ENCODE assay signal across 8 cellular contexts in the genomic region with DNA sequence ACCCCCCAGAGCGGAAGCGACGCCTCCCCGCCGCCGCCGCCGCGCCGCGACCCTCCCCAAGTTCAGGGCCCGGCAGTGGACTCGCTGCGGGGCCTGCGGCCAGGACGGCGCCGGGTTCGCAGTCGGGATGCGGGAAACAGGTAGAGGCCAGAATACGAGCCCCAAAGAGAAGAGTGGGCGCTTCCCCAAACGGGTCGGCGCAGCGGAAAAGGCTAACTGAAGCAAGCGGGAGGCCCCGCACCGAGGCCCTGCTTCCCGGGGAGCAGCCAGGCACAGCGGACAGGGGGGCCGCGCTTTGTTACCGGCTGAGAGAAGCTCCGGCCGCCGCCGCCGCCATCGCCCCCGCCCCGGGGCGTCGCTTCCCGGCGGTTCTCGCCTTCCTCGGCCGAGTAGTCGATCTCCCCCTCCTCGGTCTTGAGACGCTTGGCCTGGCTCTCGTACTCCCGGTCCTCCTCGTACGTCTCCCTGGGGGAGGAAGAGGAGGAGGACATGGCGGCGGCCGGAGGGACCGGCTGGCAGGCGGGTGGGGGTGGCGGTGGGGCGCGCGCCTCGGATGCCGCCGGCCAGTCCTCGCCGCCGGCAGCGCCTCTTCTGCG. TPM values are rescaled to one million over a fixed set of nuclear protein-coding genes. Genes with fewer than 3 reads are reported as not detected.
DNase-seq lines count a peak whose midpoint lies in the region; ATAC-seq and TF ChIP-seq lines count a peak whose summit lies in the region.

No MANE protein-coding gene starts in this region.

- no peak for TF ChIP-seq CTCF in AG04450 (IDR thresholded peaks at IDR 0.05; ENCODE audit: low read depth, low read length)
- no peak for TF ChIP-seq CTCF in stomach (IDR thresholded peaks at IDR 0.05)

- peaks cover 32% of the 10 kb centered on the region for H3K4me1 ChIP-seq in HUES64 (ENCODE audit: insufficient read depth, low read length)
- H3K4me1 ChIP-seq in effector memory CD4-positive, alpha-beta T cell (ENCODE audit: control insufficient read depth, insufficient read depth, low read length, poor library complexity, severe bottlenecking) = peaks cover 13% of the 10 kb centered on the region
- H3K4me1 ChIP-seq in mononuclear cell (ENCODE audit: insufficient read depth, low read length) = peaks cover 43% of the 10 kb centered on the region
- H3K4me1 ChIP-seq in stomach = peaks cover 28 to 58% (median 44%) of the 10 kb centered on the region in 4 donors

- H3K27ac ChIP-seq in AG04450 (ENCODE audit: low read depth, low read length) (peak overlapping the region; percentile 77), HUES64 (ENCODE audit: low read depth, low read length) (peak overlapping the region; percentile 98), stomach (peak overlapping the region; percentile 97 to 99 (median 98))
- H3K27ac ChIP-seq in effector memory CD4-positive, alpha-beta T cell (ENCODE audit: insufficient read depth, low read length, poor library complexity, severe bottlenecking) = peak overlapping the region; percentile 85

- no peaks in the 10 kb centered on the region for H3K9me3 Mint-ChIP-seq in activated CD4-positive, alpha-beta memory T cell treated with anti-CD3 and anti-CD28 coated beads, Interleukin-2, amount 10 ng/mL, durations not matched to agents 7 days and 5 days

- peak overlapping the region; percentile 95 for H3K9ac ChIP-seq in HUES64 (ENCODE audit: low read depth, low read length)

- DNase-seq in AG04450 (ENCODE audit: low read depth, low spot score) (no peak), stomach (peak; percentile 43), NCI-H1436 (lab: John Stamatoyannopoulos, UW) (no peak)
- peak; percentile 53 for DNase-seq in activated CD4-positive, alpha-beta memory T cell treated with anti-CD3 and anti-CD28 coated beads, Interleukin-2, amount 10 ng/mL, durations not matched to agents 7 days and 5 days
- peak in 1 of 3 donors; percentile 34 for DNase-seq in effector memory CD4-positive, alpha-beta T cell

- peak overlapping the region; percentile 81 for H3K4me3 ChIP-seq in AG04450 (ENCODE audit: low read depth, low read length)
- peak overlapping the region; percentile 77 for H3K4me3 ChIP-seq in HUES64 (ENCODE audit: low read length)
- H3K4me3 ChIP-seq in effector memory CD4-positive, alpha-beta T cell (ENCODE audit: insufficient read depth, low read depth, low read length, poor library complexity, severe bottlenecking) = peak overlapping the region; percentile 87
- peak overlapping the region; percentile 74 for H3K4me3 ChIP-seq in mononuclear cell (ENCODE audit: low read length)
- peak overlapping the region; percentile 70 to 86 (median 82) for H3K4me3 ChIP-seq in stomach

- CTCF ChIA-PET in AG04450 (lab: Charles Lee) = interaction anchor here (0.7 to 1.6 kb wide), 3 partner anchors 20 to 738 kb away, joined by 3 to 10 read pairs (median 9); no protein-coding TSS in a partner anchor
- CTCF ChIA-PET in activated CD4-positive, alpha-beta memory T cell treated with anti-CD3 and anti-CD28 coated beads, Interleukin-2, amount 10 ng/mL, durations not matched to agents 7 days and 5 days (lab: Charles Lee) = interaction anchor here (0.6 to 11.9 kb wide), 23 partner anchors 9 to 149 kb away, joined by 3 to 117 read pairs (median 6); a partner anchor contains a TSS

- no peaks in the 10 kb centered on the region; the same call in 1 of the 2 replicates for H3K36me3 ChIP-seq in HUES64 (ENCODE audit: insufficient read depth, low read length)
- no peaks in the 10 kb centered on the region for H3K36me3 ChIP-seq in effector memory CD4-positive, alpha-beta T cell (ENCODE audit: control insufficient read depth, insufficient read depth, low read length)
- no peaks in the 10 kb centered on the region for H3K36me3 ChIP-seq in stomach

- H3K4me3 Mint-ChIP-seq in activated CD4-positive, alpha-beta memory T cell treated with anti-CD3 and anti-CD28 coated beads, Interleukin-2, amount 10 ng/mL, durations not matched to agents 7 days and 5 days = peak overlapping the region; percentile 89

- H3K27me3 Mint-ChIP-seq in activated CD4-positive, alpha-beta memory T cell treated with anti-CD3 and anti-CD28 coated beads, Interleukin-2, amount 10 ng/mL, durations not matched to agents 7 days and 5 days = no peaks in the 10 kb centered on the region

- no peak for TF ChIP-seq EP300 in stomach (IDR thresholded peaks at IDR 0.05)

- H3K27me3 ChIP-seq in AG04450 (ENCODE audit: control insufficient read depth, insufficient read depth, low read length) (no peaks in the 10 kb centered on the region), HUES64 (ENCODE audit: insufficient read depth, low read length) (no peaks in the 10 kb centered on the region), mononuclear cell (ENCODE audit: insufficient read depth, low read length) (no peaks in the 10 kb centered on the region), stomach (no peaks in the 10 kb centered on the region)
- H3K27me3 ChIP-seq in effector memory CD4-positive, alpha-beta T cell (replicated peaks; ENCODE audit: control insufficient read depth, insufficient read depth, low read length, poor library complexity, severe bottlenecking) = no peaks in the 10 kb centered on the region

- peaks cover 40% of the 10 kb centered on the region for H3K36me3 Mint-ChIP-seq in activated CD4-positive, alpha-beta memory T cell treated with anti-CD3 and anti-CD28 coated beads, Interleukin-2, amount 10 ng/mL, durations not matched to agents 7 days and 5 days (ENCODE audit: low read depth)

- peaks cover 42% of the 10 kb centered on the region for H3K4me1 Mint-ChIP-seq in activated CD4-positive, alpha-beta memory T cell treated with anti-CD3 and anti-CD28 coated beads, Interleukin-2, amount 10 ng/mL, durations not matched to agents 7 days and 5 days

- WGBS in HUES64 = under 1% methylated on average over 74 of the region's 74 CpGs
- 0 to 1% (median 0%) methylated on average over 45 to 74 of the region's 74 CpGs for WGBS in stomach, 5 donors

- POLR2A ChIA-PET in AG04450 (lab: Yijun Ruan, JAX) = interaction anchor here (0.7 to 2.7 kb wide), 8 partner anchors 12 to 200 kb away, joined by 4 to 42 read pairs (median 6); a partner anchor contains a TSS
- POLR2A ChIA-PET in activated CD4-positive, alpha-beta memory T cell treated with anti-CD3 and anti-CD28 coated beads, Interleukin-2, amount 10 ng/mL, durations not matched to agents 7 days and 5 days (lab: Charles Lee) = interaction anchor here (1.0 to 26.4 kb wide), 29 partner anchors 9 to 518 kb away, joined by 3 to 646 read pairs (median 13); a partner anchor contains a TSS

- intact Hi-C loops in stomach (cut with DNase I; ENCODE audit: low total_unique reads) = loop anchor here (10.0 kb wide), 1 partner anchor 73 kb away; no protein-coding TSS in a partner anchor

- ATAC-seq in GM19463 (IDR thresholded peaks at IDR 0.05; ENCODE audit: unreplicated experiment) = peak; percentile 20

- H3K9me3 ChIP-seq in AG04450 (ENCODE audit: control insufficient read depth, insufficient read depth, low read length) (no peaks in the 10 kb centered on the region; the same call in 1 of the 2 replicates), HUES64 (ENCODE audit: insufficient read depth, low read depth, low read length) (no peaks in the 10 kb centered on the region), mononuclear cell (ENCODE audit: low read depth, low read length) (no peaks in the 10 kb centered on the region), stomach (no peaks in the 10 kb centered on the region)
- no peaks in the 10 kb centered on the region for H3K9me3 ChIP-seq in effector memory CD4-positive, alpha-beta T cell (ENCODE audit: control insufficient read depth, low read length)

- H3K27ac Mint-ChIP-seq in activated CD4-positive, alpha-beta memory T cell treated with anti-CD3 and anti-CD28 coated beads, Interleukin-2, amount 10 ng/mL, durations not matched to agents 7 days and 5 days = peak overlapping the region; percentile 84

- no peak for TF ChIP-seq POLR2A in stomach (IDR thresholded peaks at IDR 0.05)

RNA-seq across cellular contexts. Expression of a gene that starts 0.5 kb away (rescaled TPM):
- polyA plus RNA-seq in AG04450 (2011; rRNA removed) (55.0 and 78.5 TPM in 2 replicates), stomach (10 to 100 TPM; 12.2 to 13.6 (median 13.0) TPM)
- polyA minus RNA-seq in AG04450 (2011; rRNA and poly(A)+ RNA removed) = 31.0 and 46.1 TPM in 2 replicates
- polyA plus RNA-seq in HUES64 (2013, experiment 1 of 2) = 48.9 TPM
- 53.6 TPM for polyA plus RNA-seq in HUES64 (2013, experiment 2 of 2)
- 100 to 1,000 TPM; 104 to 119 TPM for total RNA-seq in activated CD4-positive, alpha-beta memory T cell treated with anti-CD3 and anti-CD28 coated beads, Interleukin-2, amount 10 ng/mL, durations not matched to agents 7 days and 5 days
- total RNA-seq in mononuclear cell (34.8 TPM), stomach (10 to 100 TPM; 22.9 to 97.9 (median 39.1) TPM)

Comparison
In these comparisons a context has a peak if more than half of its experiments do, and no peak if none do; other contexts are left out.
1. DNase-seq: peak in activated CD4-positive, alpha-beta memory T cell treated with anti-CD3 and anti-CD28 coated beads, Interleukin-2, amount 10 ng/mL, durations not matched to agents 7 days and 5 days (single experiment) and stomach (single experiment); none in AG04450 (single experiment) and NCI-H1436 (single experiment).
2. Peak in every context shown above with its lines, with median percentiles within 50 percentile points of each other: H3K27ac ChIP-seq and H3K4me3 ChIP-seq.